Comparison of ENCODE assay signal across 13 cellular contexts in genomic region chr17:21689604-21690003, GRCh38. TPM values are rescaled to one million over a fixed set of nuclear protein-coding genes. Genes with fewer than 3 reads are reported as not detected.
A peak's percentile ranks its signal among the peaks of the same experiment; 100 is the strongest.
DNase-seq lines count a peak whose midpoint lies in the region; ATAC-seq and TF ChIP-seq lines count a peak whose summit lies in the region.
"Had no signal": no experiment of that assay in that cellular context is flagged by ENCODE, and none has a peak within 500 bp of the region (broad histone marks: within the 10 kb centered on the region; RNA-seq: fewer than 3 reads in every experiment).

No MANE protein-coding gene starts in this region.

- H3K4me3 ChIP-seq in thyroid gland (replicated peaks in 1 of 3), result no peak overlapping the region
- H3K4me3 ChIP-seq: colonic mucosa had no signal

- no peaks in the 10 kb centered on the region for H3K9me3 ChIP-seq in thyroid gland
- H3K9me3 ChIP-seq: colonic mucosa had no signal

- H3K27me3 ChIP-seq in foreskin keratinocyte, result no peaks in the 10 kb centered on the region
- no peaks in the 10 kb centered on the region for H3K27me3 ChIP-seq in thyroid gland
- H3K27me3 ChIP-seq: colonic mucosa had no signal

- WGBS in thyroid gland, 2 donors, result 68 to 70% methylated on average over 7 of the region's 7 CpGs

- H3K4me1 ChIP-seq in foreskin keratinocyte (no peaks in the 10 kb centered on the region), thyroid gland (no peaks in the 10 kb centered on the region)
- H3K4me1 ChIP-seq: colonic mucosa, parathyroid adenoma had no signal

- DNase-seq in DMS 273 (lab: John Stamatoyannopoulos, UW; ENCODE audit: unreplicated experiment) (peak; percentile 40), DMS 273 treated with DMSO at 0.1 percent for 48 hours (lab: John Stamatoyannopoulos, UW) (no peak), T1000 (lab: John Stamatoyannopoulos, UW) (peak; percentile 15), foreskin keratinocyte (no peak), thyroid gland (peak; percentile 18 to 27), omental fat pad (ENCODE audit: low spot score) (no peak)
- no peak for DNase-seq in activated CD8-positive, alpha-beta memory T cell treated with anti-CD3 and anti-CD28 coated beads for 24 hours
- DNase-seq: colonic mucosa, KBM-7, T-helper 17 cell had no signal

- intact Hi-C loops in thyroid gland (cut with DNase I), result loop anchor here (10.0 kb wide), 1 partner anchor 285 kb away; no protein-coding TSS in a partner anchor

- no peak for TF ChIP-seq POLR2A in thyroid gland (IDR thresholded peaks at IDR 0.05)

- H3K36me3 ChIP-seq in thyroid gland, result no peaks in the 10 kb centered on the region
- H3K36me3 ChIP-seq: colonic mucosa had no signal

- peak; percentile 86 for ATAC-seq in foreskin keratinocyte
- ATAC-seq in omental fat pad (ENCODE audit: low FRiP score), result no peak
- no peak for ATAC-seq in GM21723 (IDR thresholded peaks at IDR 0.05; ENCODE audit: unreplicated experiment)
- ATAC-seq: T-helper 17 cell had no signal

- TF ChIP-seq CTCF in foreskin keratinocyte (conservative IDR thresholded peaks at IDR 0.05) (no peak), thyroid gland (IDR thresholded peaks at IDR 0.05) (no peak), omental fat pad (IDR thresholded peaks at IDR 0.05) (no peak)

- no peak overlapping the region for H3K27ac ChIP-seq in foreskin keratinocyte
- no peak overlapping the region for H3K27ac ChIP-seq in thyroid gland
- H3K27ac ChIP-seq: 22Rv1, colonic mucosa, parathyroid adenoma had no signal

RNA-seq across cellular contexts. Expression of gene KCNJ18, which starts 2.7 kb away (rescaled TPM):
- not detected in 2 replicates for total RNA-seq in foreskin keratinocyte
- not detected in 2 replicates for polyA plus RNA-seq in foreskin keratinocyte
- not detected for total RNA-seq in thyroid gland
- total RNA-seq in omental fat pad, result not detected
- total RNA-seq: colonic mucosa, T-helper 17 cell had no signal

Comparison
In these comparisons a context has a peak if more than half of its experiments do, and no peak if none do; other contexts are left out.
1. DNase-seq: peak in DMS 273 (single experiment), T1000 (single experiment) and thyroid gland (2 of 2); none in DMS 273 treated with DMSO at 0.1 percent for 48 hours (single experiment), foreskin keratinocyte (0 of 2), omental fat pad (single experiment) and activated CD8-positive, alpha-beta memory T cell treated with anti-CD3 and anti-CD28 coated beads for 24 hours (single experiment).